In genomic region chr9:72383978-72384709, GRCh38 we compare ENCODE assay signal across 17 cellular contexts. TPM values are rescaled to one million over a fixed set of nuclear protein-coding genes. Genes with fewer than 3 reads are reported as not detected.
DNase-seq lines count a peak whose midpoint lies in the region; ATAC-seq, FAIRE-seq and TF ChIP-seq lines count a peak whose summit lies in the region.
"Had no signal": no experiment of that assay in that cellular context is flagged by ENCODE, and none has a peak within 500 bp of the region (broad histone marks: within the 10 kb centered on the region; RNA-seq: fewer than 3 reads in every experiment).

No MANE protein-coding gene starts in this region.

- no peaks in the 10 kb centered on the region for H3K9me3 Mint-ChIP-seq in natural killer cell treated with Interleukin-12 subunit alpha and Interleukin-12 subunit beta and Interleukin-15 and Interleukin-18, amount 100 ng/mL, for 72 hours
- H3K9me3 Mint-ChIP-seq: IgD-negative memory B cell, T-cell had no signal

- POLR2A ChIA-PET in HEK293T (lab: Yijun Ruan, JAX), result interaction anchor here (2.3 kb wide), 1 partner anchor 19 kb away, joined by 8 read pairs; the partner anchor contains the start of gene ZFAND5

- H3K27ac Mint-ChIP-seq in natural killer cell treated with Interleukin-12 subunit alpha and Interleukin-12 subunit beta and Interleukin-15 and Interleukin-18, amount 100 ng/mL, for 72 hours, result no peak overlapping the region
- H3K27ac Mint-ChIP-seq: IgD-negative memory B cell, T-cell had no signal

- H3K36me3 Mint-ChIP-seq in natural killer cell treated with Interleukin-12 subunit alpha and Interleukin-12 subunit beta and Interleukin-15 and Interleukin-18, amount 100 ng/mL, for 72 hours, result no peaks in the 10 kb centered on the region
- H3K36me3 Mint-ChIP-seq: IgD-negative memory B cell, T-cell had no signal

- FAIRE-seq in RCC 7860 (lab: Jason Lieb, UNC), result peak; percentile 98

- no peak for ATAC-seq in natural killer cell treated with Interleukin-12 subunit alpha and Interleukin-12 subunit beta and Interleukin-15 and Interleukin-18, amount 100 ng/mL, for 72 hours
- ATAC-seq in GM21717 (IDR thresholded peaks at IDR 0.05; ENCODE audit: unreplicated experiment), result no peak
- ATAC-seq: T-cell had no signal

- TF ChIP-seq CTCF in epithelial cell of proximal tubule (conservative IDR thresholded peaks at IDR 0.05; ENCODE audit: low read depth, low read length), result no peak

- DNase-seq in ELR (ENCODE audit: low read depth) (peak; percentile 95), RCC 7860 (ENCODE audit: low spot score) (peak; percentile 93), epithelial cell of proximal tubule (ENCODE audit: low read depth) (peak; percentile 31), skeletal muscle cell (ENCODE audit: low read depth) (peak; percentile 80), NCI-H345 (lab: John Stamatoyannopoulos, UW) (no peak), HEK293T (ENCODE audit: extremely low spot score) (no peak)
- no peak for DNase-seq in natural killer cell treated with Interleukin-12 subunit alpha and Interleukin-12 subunit beta and Interleukin-15 and Interleukin-18, amount 100 ng/mL, for 72 hours (ENCODE audit: low spot score)
- DNase-seq: activated CD4-positive, alpha-beta T cell treated with anti-CD3 and anti-CD28 coated beads, Interleukin-2, amount 50 U/mL, for 1 hour; DND-41; NCI-H187; ovary; stimulated activated CD4-positive, alpha-beta T cell treated with anti-CD3 and anti-CD28 coated beads, Interleukin-2, amount 100 ng/mL, for 48 hours; stomach; T-cell had no signal

- no peak overlapping the region for H3K4me3 ChIP-seq in epithelial cell of proximal tubule (ENCODE audit: low read depth, low read length)
- H3K4me3 ChIP-seq in skeletal muscle cell (ENCODE audit: low read depth, low read length), result no peak overlapping the region
- H3K4me3 ChIP-seq: coronary artery, ovary, stomach had no signal

- H3K4me1 Mint-ChIP-seq in natural killer cell treated with Interleukin-12 subunit alpha and Interleukin-12 subunit beta and Interleukin-15 and Interleukin-18, amount 100 ng/mL, for 72 hours (ENCODE audit: low read depth in 2 of 2), result peaks cover 0 to 5% of the 10 kb centered on the region in 2 donors
- H3K4me1 Mint-ChIP-seq: IgD-negative memory B cell had no signal

- CTCF ChIA-PET in HEK293T (lab: Yijun Ruan, JAX), result no interaction called here

- H3K4me3 Mint-ChIP-seq in natural killer cell treated with Interleukin-12 subunit alpha and Interleukin-12 subunit beta and Interleukin-15 and Interleukin-18, amount 100 ng/mL, for 72 hours, result no peak overlapping the region
- H3K4me3 Mint-ChIP-seq: IgD-negative memory B cell, T-cell had no signal

- H3K27me3 Mint-ChIP-seq in natural killer cell treated with Interleukin-12 subunit alpha and Interleukin-12 subunit beta and Interleukin-15 and Interleukin-18, amount 100 ng/mL, for 72 hours, result peaks cover 0 to 10% of the 10 kb centered on the region in 2 donors
- H3K27me3 Mint-ChIP-seq: IgD-negative memory B cell had no signal

TF ChIP-seq in HEK293T, 16 proteins besides CTCF, POLR2A, EP300 and RAD21:
- no peak for TF ChIP-seq FOXM1 (IDR thresholded peaks at IDR 0.05; ENCODE audit: borderline replicate concordance)

RNA-seq across cellular contexts. Expression of gene ZFAND5, which starts 19.1 kb away (rescaled TPM):
- 78.6 and 105 TPM in 2 replicates for total RNA-seq in epithelial cell of proximal tubule
- 100 to 1,000 TPM; 102 to 115 TPM for total RNA-seq in natural killer cell treated with Interleukin-12 subunit alpha and Interleukin-12 subunit beta and Interleukin-15 and Interleukin-18, amount 100 ng/mL, for 72 hours

Comparison
In these comparisons a context has a peak if more than half of its experiments do, and no peak if none do; other contexts are left out.
1. DNase-seq: peak in ELR (single experiment), RCC 7860 (single experiment), epithelial cell of proximal tubule (single experiment) and skeletal muscle cell (single experiment); none in natural killer cell treated with Interleukin-12 subunit alpha and Interleukin-12 subunit beta and Interleukin-15 and Interleukin-18, amount 100 ng/mL, for 72 hours (single experiment), NCI-H345 (single experiment) and HEK293T (single experiment).